In genomic region chr22:20619042-20619892, GRCh38 we compare ENCODE assay signal across 22 cellular contexts.
A peak's percentile ranks its signal among the peaks of the same experiment; 100 is the strongest.
DNase-seq lines count a peak whose midpoint lies in the region; ATAC-seq, FAIRE-seq and TF ChIP-seq lines count a peak whose summit lies in the region.
"Had no signal": no experiment of that assay in that cellular context is flagged by ENCODE, and none has a peak within 500 bp of the region (broad histone marks: within the 10 kb centered on the region; RNA-seq: fewer than 3 reads in every experiment).

No MANE protein-coding gene starts in this region.

- TF ChIP-seq CTCF in HepG2 (CRISPR knock-in tag; IDR thresholded peaks at IDR 0.05) (no peak), right lobe of liver (IDR thresholded peaks at IDR 0.05) (no peak), K562 (IDR thresholded peaks at IDR 0.05 in 2 of 3, conservative IDR thresholded peaks at IDR 0.05 in 1 of 3; ENCODE audit: insufficient read depth in 2 of 3, low read depth in 1 of 3, low read length in 3 of 3) (no peak)

- H3K4me2 ChIP-seq in HepG2 (ENCODE audit: low read depth, low read length): no peak overlapping the region
- no peak overlapping the region for H3K4me2 ChIP-seq in K562 (ENCODE audit: insufficient read depth, low read length)

- TF ChIP-seq POLR2A in HepG2 (IDR thresholded peaks at IDR 0.05; ENCODE audit: insufficient read depth in 1 of 2, low read depth in 2 of 2, low read length in 2 of 2): no peak
- no peak for TF ChIP-seq POLR2A in right lobe of liver (IDR thresholded peaks at IDR 0.05)
- TF ChIP-seq POLR2A in K562 (conservative IDR thresholded peaks at IDR 0.05): no peak

- POLR2A ChIA-PET in HepG2 (lab: Yijun Ruan, JAX) (no interaction called here), K562 (lab: Yijun Ruan, JAX) (interaction anchor here (1.0 to 21.8 kb wide), 5 partner anchors 8 to 46 kb away, joined by 3 to 234 read pairs (median 8); no protein-coding TSS in a partner anchor)

- CTCF ChIA-PET in HepG2 (lab: Yijun Ruan, JAX; ENCODE audit: low intra/inter-chr PET ratio, low total read pairs): no interaction called here
- CTCF ChIA-PET in K562 (lab: Yijun Ruan, JAX; ENCODE audit: low intra/inter-chr PET ratio): no interaction called here

- FAIRE-seq in HepG2 (lab: Jason Lieb, UNC) (no peak), K562 (lab: Jason Lieb, UNC) (no peak)
- FAIRE-seq: A204.1, GM12878, H1, HTR-8/SVneo had no signal

- H3K4me3 ChIP-seq in HepG2 (replicated peaks in 1 of 3; ENCODE audit: insufficient read depth in 1 of 3, low read depth in 2 of 3, low read length in 3 of 3): no peak overlapping the region
- no peak overlapping the region for H3K4me3 ChIP-seq in right lobe of liver
- no peak overlapping the region for H3K4me3 ChIP-seq in K562
- H3K4me3 ChIP-seq: GM12878 had no signal

- H3K9me3 ChIP-seq in HepG2 (ENCODE audit: low read length): no peaks in the 10 kb centered on the region
- H3K9me3 ChIP-seq in right lobe of liver: no peaks in the 10 kb centered on the region
- no peaks in the 10 kb centered on the region for H3K9me3 ChIP-seq in K562 (replicated peaks; ENCODE audit: control insufficient read depth, insufficient read depth, low read depth, low read length)
- H3K9me3 ChIP-seq: BE2C had no signal

- TF ChIP-seq EP300 in HepG2 (IDR thresholded peaks at IDR 0.05; ENCODE audit: low read depth in 2 of 2, low read length in 2 of 2): no peak
- TF ChIP-seq EP300 in HepG2 (CRISPR knock-in tag; IDR thresholded peaks at IDR 0.05; ENCODE audit: borderline replicate concordance): no peak
- no peak for TF ChIP-seq EP300 in K562 (IDR thresholded peaks at IDR 0.05; ENCODE audit: low read length)

- WGBS in HepG2 (ENCODE audit: low lambda C conversion rate): 59% methylated on average over 8 of the region's 8 CpGs
- 87% methylated on average over 6 of the region's 8 CpGs for WGBS in right lobe of liver (ENCODE audit: insufficient coverage, low coverage, low lambda C conversion rate, missing lambda C conversion rate)
- WGBS in K562 (ENCODE audit: insufficient coverage, low coverage, missing lambda C conversion rate): 8% methylated on average over 8 of the region's 8 CpGs

- ATAC-seq in HepG2 (no peak), right lobe of liver (no peak), K562 (no peak)
- ATAC-seq: GM12878 had no signal

- H4K20me1 ChIP-seq in HepG2 (ENCODE audit: insufficient read depth, low read length) (no peaks in the 10 kb centered on the region), K562 (replicated peaks; ENCODE audit: control insufficient read depth, insufficient read depth, low read length) (peaks cover 36% of the 10 kb centered on the region)

- no peak for DNase-seq in HepG2 (ENCODE audit: low spot score)
- no peak for DNase-seq in right lobe of liver
- DNase-seq in MV-4-11 (lab: John Stamatoyannopoulos, UW): peak; percentile 62
- DNase-seq in K562 (ENCODE audit: extremely low read depth in 1 of 4, low spot score in 3 of 4): no peak
- DNase-seq in NCI-H774 (lab: John Stamatoyannopoulos, UW): no peak
- DNase-seq in NOMO-1 (lab: John Stamatoyannopoulos, UW; ENCODE audit: unreplicated experiment in 2 of 2): no peak
- no peak for DNase-seq in NCI-H2107 treated with DMSO at 0.1 percent for 48 hours (lab: John Stamatoyannopoulos, UW; ENCODE audit: unreplicated experiment)
- DNase-seq: ACHN; BE2C; C1 segment of cervical spinal cord; CD4-positive, CD25-positive, alpha-beta regulatory T cell; CD8-positive, alpha-beta memory T cell; COR-L47; DMS 273 treated with DMSO at 0.1 percent for 48 hours; DMS53; DND-41; EL; H9 had no signal

- TF ChIP-seq RAD21 in HepG2 (CRISPR knock-in tag; IDR thresholded peaks at IDR 0.05) (no peak), K562 (CRISPR knock-in tag; conservative IDR thresholded peaks at IDR 0.05 in 1 of 2, IDR thresholded peaks at IDR 0.05 in 1 of 2) (no peak)

- no peaks in the 10 kb centered on the region for H3K36me3 ChIP-seq in HepG2 (replicated peaks in 1 of 2; ENCODE audit: control insufficient read depth in 1 of 2, insufficient read depth in 2 of 2, low read length in 2 of 2)
- no peaks in the 10 kb centered on the region for H3K36me3 ChIP-seq in right lobe of liver
- no peaks in the 10 kb centered on the region for H3K36me3 ChIP-seq in K562 (ENCODE audit: control insufficient read depth, insufficient read depth, low read length)
- H3K36me3 ChIP-seq: BE2C had no signal

- H3K9ac ChIP-seq in HepG2 (ENCODE audit: insufficient read depth, low read depth, low read length) (no peak overlapping the region), K562 (ENCODE audit: insufficient read depth in 1 of 2, low read depth in 2 of 2, low read length in 2 of 2) (0 out of 4 replicates have a peak overlapping the region, but pooled peaks of 1 of the 2 experiments have one; percentile 11)

- H3K4me1 ChIP-seq in HepG2 (ENCODE audit: insufficient read depth, low read length): peaks cover 13% of the 10 kb centered on the region; the same call in 1 of the 2 replicates
- no peaks in the 10 kb centered on the region for H3K4me1 ChIP-seq in right lobe of liver
- peaks cover 3 to 7% of the 10 kb centered on the region in 2 experiments; a peak in 3 of 5 replicates for H3K4me1 ChIP-seq in K562 (replicated peaks in 1 of 2; ENCODE audit: control insufficient read depth in 2 of 2, insufficient read depth in 2 of 2, low read length in 2 of 2)
- H3K4me1 ChIP-seq: BE2C had no signal

- H3K27ac ChIP-seq in HepG2 (ENCODE audit: extremely low read length, insufficient read depth, low read length) (no peak overlapping the region), right lobe of liver (no peak overlapping the region), K562 (ENCODE audit: extremely low read depth, low read depth, low read length) (no peak overlapping the region)

- intact Hi-C loops in HepG2 (cut with micrococcal nuclease; ENCODE audit: unreplicated experiment) (no loop called here), right lobe of liver (cut with DNase I) (loop anchor here in 1 of 2 donors (10.0 kb wide), 1 partner anchor 126 kb away; no protein-coding TSS in a partner anchor), K562 (cut with micrococcal nuclease) (no loop called here)

- H3K79me2 ChIP-seq in HepG2 (ENCODE audit: insufficient read depth, low read length): no peaks in the 10 kb centered on the region
- H3K79me2 ChIP-seq in K562 (ENCODE audit: control insufficient read depth, insufficient read depth, low read length): no peaks in the 10 kb centered on the region

- no peaks in the 10 kb centered on the region for H3K9me1 ChIP-seq in K562 (ENCODE audit: control insufficient read depth, insufficient read depth, low read length)

- in situ Hi-C loops in HepG2 (cut with HindIII; ENCODE audit: extremely low pct_ligation_motif_present, low pct_unique_long_range_greater_than_20kb) (loop anchor here (10.0 kb wide), 1 partner anchor 76 kb away; no protein-coding TSS in a partner anchor), K562 (cut with MboI) (loop anchor here (25.0 kb wide), 1 partner anchor 518 kb away; no protein-coding TSS in a partner anchor)

- BruUV-seq in HepG2 (replicated peaks; lab: Mats Ljungman, UMichigan): no TSS peak
- no TSS peak for BruUV-seq in K562 (replicated peaks; lab: Mats Ljungman, UMichigan)

- H2AFZ ChIP-seq in HepG2 (ENCODE audit: low read length) (no peak overlapping the region), K562 (ENCODE audit: low read depth, low read length) (no peak overlapping the region)

- H3K27me3 ChIP-seq in HepG2 (ENCODE audit: control insufficient read depth in 1 of 2, insufficient read depth in 2 of 2, low read length in 2 of 2) (peaks cover 0 to 17% of the 10 kb centered on the region in 2 experiments; a peak in 3 of 5 replicates), right lobe of liver (no peaks in the 10 kb centered on the region), K562 (ENCODE audit: control insufficient read depth in 2 of 2, insufficient read depth in 2 of 2, low read length in 2 of 2) (peaks cover 42 to 64% of the 10 kb centered on the region in 2 experiments; a peak in 4 of 5 replicates)
- H3K27me3 ChIP-seq: BE2C had no signal

TF ChIP-seq in HepG2, 621 proteins besides CTCF, POLR2A, EP300 and RAD21 (continues in another document):
- no peak for TF ChIP-seq THAP9 (CRISPR knock-in tag; IDR thresholded peaks at IDR 0.05; ENCODE audit: borderline replicate concordance)

TF ChIP-seq in K562, 482 proteins besides CTCF, POLR2A, EP300 and RAD21 (continues in another document):
- peak; percentile 47; the same call in 1 of the 2 replicates for TF ChIP-seq NR3C1 (CRISPR knock-in tag; IDR thresholded peaks at IDR 0.05)
- no peak for TF ChIP-seq STAT5A (IDR thresholded peaks at IDR 0.05; ENCODE audit: borderline replicate concordance, low read length)
- no peak for TF ChIP-seq JUN (IDR thresholded peaks at IDR 0.05; ENCODE audit: borderline replicate concordance, low read depth, low read length)
- TF ChIP-seq JUN (CRISPR knock-in tag; IDR thresholded peaks at IDR 0.05; ENCODE audit: borderline replicate concordance): peak; percentile 81; the same call in 1 of the 2 replicates
- TF ChIP-seq TOE1 (IDR thresholded peaks at IDR 0.05; ENCODE audit: borderline replicate concordance): no peak
- no peak for TF ChIP-seq TOE1 (CRISPR knock-in tag; IDR thresholded peaks at IDR 0.05; ENCODE audit: borderline replicate concordance, low read depth)
- no peak; the same call in 1 of the 2 replicates for TF ChIP-seq ZC3H4 (CRISPR knock-in tag; IDR thresholded peaks at IDR 0.05; ENCODE audit: borderline replicate concordance)
- no peak for TF ChIP-seq ZBED1 (IDR thresholded peaks at IDR 0.05)
- TF ChIP-seq RB1 (IDR thresholded peaks at IDR 0.05; ENCODE audit: low read depth): no peak
- TF ChIP-seq NFIC (IDR thresholded peaks at IDR 0.05): no peak
- 0 out of 4 replicates have a peak, but pooled peaks of 1 of the 2 experiments have one; percentile 14 for TF ChIP-seq TEAD1 (CRISPR knock-in tag; IDR thresholded peaks at IDR 0.05)
- no peak for TF ChIP-seq RFX1 (IDR thresholded peaks at IDR 0.05)
- no peak; the same call in 1 of the 2 replicates for TF ChIP-seq CEBPG (CRISPR knock-in tag; IDR thresholded peaks at IDR 0.05)
- TF ChIP-seq CEBPG (tag; conservative IDR thresholded peaks at IDR 0.05 in 1 of 2, IDR thresholded peaks at IDR 0.05 in 1 of 2): peak in 1 of 2 experiments; percentile 51; a peak in 1 of 4 replicates
- 0 out of 2 replicates have a peak, but pooled peaks have one; percentile 30 for TF ChIP-seq STAG1 (CRISPR knock-in tag; IDR thresholded peaks at IDR 0.05; ENCODE audit: borderline replicate concordance)
- TF ChIP-seq, protein P1, sequence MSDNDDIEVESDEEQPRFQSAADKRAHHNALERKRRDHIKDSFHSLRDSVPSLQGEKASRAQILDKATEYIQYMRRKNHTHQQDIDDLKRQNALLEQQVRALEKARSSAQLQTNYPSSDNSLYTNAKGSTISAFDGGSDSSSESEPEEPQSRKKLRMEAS (CRISPR knock-in tag; IDR thresholded peaks at IDR 0.05): 0 out of 2 replicates have a peak, but pooled peaks have one; percentile 21
- no peak for TF ChIP-seq TEAD4 (IDR thresholded peaks at IDR 0.05; ENCODE audit: low read length)
- TF ChIP-seq TEAD4 (CRISPR knock-in tag; IDR thresholded peaks at IDR 0.05; ENCODE audit: borderline replicate concordance): peak; percentile 78; the same call in 1 of the 2 replicates
